26 cellular contexts compared by ENCODE assay signal in genomic region chr2:232771870-232772269, GRCh38. TPM values are rescaled to one million over a fixed set of nuclear protein-coding genes. Genes with fewer than 3 reads are reported as not detected.
DNase-seq lines count a peak whose midpoint lies in the region; ATAC-seq, FAIRE-seq and TF ChIP-seq lines count a peak whose summit lies in the region.
"Had no signal": no experiment of that assay in that cellular context is flagged by ENCODE, and none has a peak within 500 bp of the region (broad histone marks: within the 10 kb centered on the region; RNA-seq: fewer than 3 reads in every experiment).

No MANE protein-coding gene starts in this region.

- no peaks in the 10 kb centered on the region for H3K9me3 Mint-ChIP-seq in activated naive CD4-positive, alpha-beta T cell treated with anti-CD3 and anti-CD28 coated beads, Interleukin-2, amount 10 ng/mL, durations not matched to agents 7 days and 5 days
- no peaks in the 10 kb centered on the region for H3K9me3 Mint-ChIP-seq in activated T-helper 17 cell treated with anti-CD3 and anti-CD28 coated beads, Interleukin-2, amount 50 U/mL, for 72 hours
- H3K9me3 Mint-ChIP-seq in nephron progenitor cell (no peaks in the 10 kb centered on the region), type B pancreatic cell (no peaks in the 10 kb centered on the region)

- no peak for DNase-seq in activated naive CD4-positive, alpha-beta T cell treated with anti-CD3 and anti-CD28 coated beads, Interleukin-2, amount 10 ng/mL, durations not matched to agents 7 days and 5 days
- no peak for DNase-seq in activated naive CD4-positive, alpha-beta T cell treated with Interleukin-2 at 50 U/mL for 16 hours
- DNase-seq in GM18507 (ENCODE audit: extremely low spot score, insufficient read length, low read depth), result no peak
- no peak for DNase-seq in nephron progenitor cell
- no peak for DNase-seq in type B pancreatic cell (ENCODE audit: extremely low spot score, unreplicated experiment)
- DNase-seq: activated CD8-positive, alpha-beta memory T cell treated with anti-CD3 and anti-CD28 coated beads, Interleukin-2, amount 50 U/mL, for 4 hours; activated gamma-delta T cell; amniotic stem cell; effector CD8-positive, alpha-beta T cell; foreskin keratinocyte; GM23248; heart right ventricle; mesenchymal stem cell; NCI-H1436 treated with DMSO at 0.1 percent for 48 hours; NCI-H510A treated with DMSO at 0.1 percent for 48 hours; retina; SHP77; stimulated activated CD4-positive, alpha-beta T cell treated with anti-CD3 and anti-CD28 coated beads, Interleukin-2, amount 100 ng/mL, for 24 hours; testis had no signal

- H3K27ac Mint-ChIP-seq in activated naive CD4-positive, alpha-beta T cell treated with anti-CD3 and anti-CD28 coated beads, Interleukin-2, amount 10 ng/mL, durations not matched to agents 7 days and 5 days, result peak overlapping the region; percentile 39
- peak overlapping the region; percentile 1 for H3K27ac Mint-ChIP-seq in activated T-helper 17 cell treated with anti-CD3 and anti-CD28 coated beads, Interleukin-2, amount 50 U/mL, for 72 hours
- H3K27ac Mint-ChIP-seq in nephron progenitor cell (peak overlapping the region; percentile 46), type B pancreatic cell (no peak overlapping the region)

- TF ChIP-seq CTCF in nephron progenitor cell (IDR thresholded peaks at IDR 0.05) (no peak), type B pancreatic cell (conservative IDR thresholded peaks at IDR 0.05) (no peak)

- peaks cover 23% of the 10 kb centered on the region for H3K4me1 Mint-ChIP-seq in activated naive CD4-positive, alpha-beta T cell treated with anti-CD3 and anti-CD28 coated beads, Interleukin-2, amount 10 ng/mL, durations not matched to agents 7 days and 5 days
- H3K4me1 Mint-ChIP-seq in activated T-helper 17 cell treated with anti-CD3 and anti-CD28 coated beads, Interleukin-2, amount 50 U/mL, for 72 hours, result peaks cover 12% of the 10 kb centered on the region
- H3K4me1 Mint-ChIP-seq in nephron progenitor cell, result peaks cover 13% of the 10 kb centered on the region
- peaks cover 8% of the 10 kb centered on the region for H3K4me1 Mint-ChIP-seq in type B pancreatic cell (ENCODE audit: unreplicated experiment)

- CTCF ChIA-PET in activated naive CD4-positive, alpha-beta T cell treated with anti-CD3 and anti-CD28 coated beads, Interleukin-2, amount 10 ng/mL, durations not matched to agents 7 days and 5 days (lab: Charles Lee), result interaction anchor here (0.6 to 1.7 kb wide), 4 partner anchors 9 to 415 kb away, joined by 3 to 4 read pairs (median 3); no protein-coding TSS in a partner anchor

- FAIRE-seq in GM18507 (lab: Jason Lieb, UNC), result peak; percentile 36
- FAIRE-seq: colon had no signal

- H3K4me3 Mint-ChIP-seq in activated naive CD4-positive, alpha-beta T cell treated with anti-CD3 and anti-CD28 coated beads, Interleukin-2, amount 10 ng/mL, durations not matched to agents 7 days and 5 days, result no peak overlapping the region
- H3K4me3 Mint-ChIP-seq in activated T-helper 17 cell treated with anti-CD3 and anti-CD28 coated beads, Interleukin-2, amount 50 U/mL, for 72 hours, result peak overlapping the region; percentile 1
- H3K4me3 Mint-ChIP-seq in nephron progenitor cell (no peak overlapping the region), type B pancreatic cell (no peak overlapping the region)

- H3K36me3 Mint-ChIP-seq in activated naive CD4-positive, alpha-beta T cell treated with anti-CD3 and anti-CD28 coated beads, Interleukin-2, amount 10 ng/mL, durations not matched to agents 7 days and 5 days, result peaks cover 40% of the 10 kb centered on the region
- H3K36me3 Mint-ChIP-seq in activated T-helper 17 cell treated with anti-CD3 and anti-CD28 coated beads, Interleukin-2, amount 50 U/mL, for 72 hours (ENCODE audit: low read depth), result peaks cover 65% of the 10 kb centered on the region
- H3K36me3 Mint-ChIP-seq in nephron progenitor cell (ENCODE audit: low read depth) (peaks cover 39% of the 10 kb centered on the region), type B pancreatic cell (peaks cover 27% of the 10 kb centered on the region)

- no peaks in the 10 kb centered on the region for H3K27me3 Mint-ChIP-seq in activated naive CD4-positive, alpha-beta T cell treated with anti-CD3 and anti-CD28 coated beads, Interleukin-2, amount 10 ng/mL, durations not matched to agents 7 days and 5 days
- H3K27me3 Mint-ChIP-seq in activated T-helper 17 cell treated with anti-CD3 and anti-CD28 coated beads, Interleukin-2, amount 50 U/mL, for 72 hours, result no peaks in the 10 kb centered on the region
- H3K27me3 Mint-ChIP-seq in nephron progenitor cell (ENCODE audit: low read depth, poor library complexity), result peaks cover 4% of the 10 kb centered on the region
- H3K27me3 Mint-ChIP-seq in type B pancreatic cell, result no peaks in the 10 kb centered on the region

- ATAC-seq in activated T-helper 17 cell treated with anti-CD3 and anti-CD28 coated beads, Interleukin-2, amount 50 U/mL, for 72 hours (replicated peaks), result no peak
- no peak for ATAC-seq in HG03045 (IDR thresholded peaks at IDR 0.05; ENCODE audit: unreplicated experiment)
- ATAC-seq in GM18861 (IDR thresholded peaks at IDR 0.05; ENCODE audit: unreplicated experiment), result no peak
- ATAC-seq: foreskin keratinocyte, heart right ventricle had no signal

RNA-seq across cellular contexts. Expression of gene KCNJ13, which starts 4.5 kb away (rescaled TPM):
- not detected for total RNA-seq in activated T-helper 17 cell treated with anti-CD3 and anti-CD28 coated beads, Interleukin-2, amount 50 U/mL, for 72 hours
- 1.6 and 2.9 TPM in 2 replicates for total RNA-seq in type B pancreatic cell (ENCODE audit: low replicate concordance)
- total RNA-seq: esophagus mucosa, foreskin keratinocyte, GM23248, heart right ventricle, osteocyte, smooth muscle cell had no signal
